ENCODE assay signal across 1 cellular context in genomic region chr18:63363951-63364350, GRCh38.
A peak's percentile ranks its signal among the peaks of the same experiment; 100 is the strongest.
TF ChIP-seq lines count a peak whose summit lies in the region.

No MANE protein-coding gene starts in this region.

TF ChIP-seq in HEK293, 187 proteins besides CTCF, POLR2A, EP300 and RAD21:
- TF ChIP-seq ZNF623 (tag by site-specific recombination; IDR thresholded peaks at IDR 0.05) (peak; percentile 49), ZIC2 (tag by site-specific recombination; IDR thresholded peaks at IDR 0.05) (no peak), EGR2 (tag by site-specific recombination; IDR thresholded peaks at IDR 0.05; ENCODE audit: low read depth) (peak; percentile 65; the same call in 1 of the 2 replicates), ZFHX2 (tag by site-specific recombination; conservative IDR thresholded peaks at IDR 0.05) (peak; percentile 63)
